ENCODE assay signal across 13 cellular contexts in the genomic region with DNA sequence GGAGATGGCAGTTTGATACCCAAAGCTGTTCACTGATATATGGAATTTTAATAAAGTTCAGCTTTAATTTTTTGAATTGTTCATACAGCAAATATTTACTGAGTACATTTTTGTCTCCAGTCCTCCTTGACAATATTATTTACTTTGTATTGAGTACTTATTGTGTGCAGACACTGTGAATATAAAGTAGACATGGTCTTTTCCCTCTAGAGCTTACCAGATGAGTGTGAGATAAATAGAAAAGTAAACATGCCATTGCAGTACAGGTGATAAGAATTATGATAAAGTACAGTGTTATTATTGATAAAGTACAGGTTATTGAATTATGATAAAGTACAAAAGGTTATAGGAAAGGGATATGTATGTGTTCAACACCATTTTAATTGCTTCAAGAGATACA. TPM values are rescaled to one million over a fixed set of nuclear protein-coding genes. Genes with fewer than 3 reads are reported as not detected.
DNase-seq lines count a peak whose midpoint lies in the region; ATAC-seq, FAIRE-seq and TF ChIP-seq lines count a peak whose summit lies in the region.
"Had no signal": no experiment of that assay in that cellular context is flagged by ENCODE, and none has a peak within 500 bp of the region (broad histone marks: within the 10 kb centered on the region; RNA-seq: fewer than 3 reads in every experiment).

No MANE protein-coding gene starts in this region.

- DNase-seq in BE2C (no peak), GM19239 (ENCODE audit: insufficient read length, low spot score) (no peak), WTC11 (ENCODE audit: low spot score) (no peak), thyroid gland (no peak), NCI-H128 (lab: John Stamatoyannopoulos, UW; ENCODE audit: unreplicated experiment) (no peak)
- no peak for DNase-seq in NK-92 treated with Interleukin-12 subunit alpha and Interleukin-12 subunit beta, amount 100 ng/mL, for 24 hours (lab: John Stamatoyannopoulos, UW)
- DNase-seq: colonic mucosa, NCI-H1417 treated with DMSO at 0.1 percent for 48 hours, posterior cingulate gyrus had no signal

- H3K4me1 ChIP-seq in BE2C (no peaks in the 10 kb centered on the region), iPS-20b (ENCODE audit: insufficient read depth, low read length) (peaks cover 6% of the 10 kb centered on the region; the same call in 1 of the 2 replicates), thyroid gland (peaks cover 15 to 27% of the 10 kb centered on the region in 2 donors)
- H3K4me1 ChIP-seq: colonic mucosa had no signal

- H3K27ac ChIP-seq in iPS-20b (ENCODE audit: low read length), result no peak overlapping the region
- H3K27ac ChIP-seq in thyroid gland, result no peak overlapping the region
- H3K27ac ChIP-seq: colonic mucosa had no signal

- H3K36me3 Mint-ChIP-seq in WTC11, result 0 out of 2 replicates have a peak, but pooled peaks cover 3% of the 10 kb centered on the region

- H3K4me3 Mint-ChIP-seq in WTC11, result peak overlapping the region; percentile 86

- TF ChIP-seq POLR2A in thyroid gland (IDR thresholded peaks at IDR 0.05), result no peak

- H3K9me3 ChIP-seq in BE2C, result no peaks in the 10 kb centered on the region
- H3K9me3 ChIP-seq in iPS-20b (ENCODE audit: insufficient read depth, low read depth, low read length), result no peaks in the 10 kb centered on the region
- H3K9me3 ChIP-seq in thyroid gland, result no peaks in the 10 kb centered on the region
- H3K9me3 ChIP-seq: colonic mucosa had no signal

- TF ChIP-seq CTCF in BE2C (IDR thresholded peaks at IDR 0.05; ENCODE audit: low read depth, low read length) (no peak), WTC11 (IDR thresholded peaks at IDR 0.05) (no peak), thyroid gland (IDR thresholded peaks at IDR 0.05) (no peak)

- H3K36me3 ChIP-seq in BE2C (peaks cover 6% of the 10 kb centered on the region), iPS-20b (ENCODE audit: insufficient read depth, low read depth, low read length) (peaks cover 5% of the 10 kb centered on the region; the same call in 1 of the 2 replicates), thyroid gland (no peaks in the 10 kb centered on the region)
- H3K36me3 ChIP-seq: colonic mucosa had no signal

- POLR2A ChIA-PET in WTC11 (lab: Charles Lee), result interaction anchor here (0.8 kb wide), 1 partner anchor 24 kb away, joined by 6 read pairs; no protein-coding TSS in a partner anchor

- H3K9me3 Mint-ChIP-seq in WTC11, result no peaks in the 10 kb centered on the region

- peak overlapping the region; percentile 97 for H3K4me3 ChIP-seq in BE2C (ENCODE audit: low read depth, low read length)
- H3K4me3 ChIP-seq in iPS-20b (ENCODE audit: low read length), result peak overlapping the region; percentile 94; the same call in 1 of the 2 replicates
- no peak overlapping the region for H3K4me3 ChIP-seq in thyroid gland (replicated peaks in 1 of 3)

- CTCF ChIA-PET in WTC11 (lab: Charles Lee), result interaction anchor here (1.5 kb wide), 1 partner anchor 20 kb away, joined by 6 read pairs; no protein-coding TSS in a partner anchor

- intact Hi-C loops in thyroid gland (cut with DNase I), result no loop called here

- peak; percentile 44 for FAIRE-seq in GM19239 (lab: Jason Lieb, UNC)
- FAIRE-seq: frontal cortex, GM12892 had no signal

- no peak overlapping the region for H3K9ac ChIP-seq in iPS-20b (ENCODE audit: low read depth, low read length)

- no peaks in the 10 kb centered on the region for H3K27me3 ChIP-seq in BE2C
- H3K27me3 ChIP-seq in iPS-20b (ENCODE audit: insufficient read depth, low read length), result no peaks in the 10 kb centered on the region
- no peaks in the 10 kb centered on the region for H3K27me3 ChIP-seq in thyroid gland
- H3K27me3 ChIP-seq: colonic mucosa had no signal

- peaks cover 18% of the 10 kb centered on the region for H3K4me1 Mint-ChIP-seq in WTC11

- no peak for ATAC-seq in WTC11
- no peak for ATAC-seq in HG02970 (IDR thresholded peaks at IDR 0.05; ENCODE audit: low FRiP score, unreplicated experiment)

- H3K27ac Mint-ChIP-seq in WTC11, result no peak overlapping the region

- no peaks in the 10 kb centered on the region for H3K27me3 Mint-ChIP-seq in WTC11 (ENCODE audit: low read depth)

TF ChIP-seq in WTC11, 78 proteins besides CTCF, POLR2A, EP300 and RAD21:
- TF ChIP-seq, protein P1, sequence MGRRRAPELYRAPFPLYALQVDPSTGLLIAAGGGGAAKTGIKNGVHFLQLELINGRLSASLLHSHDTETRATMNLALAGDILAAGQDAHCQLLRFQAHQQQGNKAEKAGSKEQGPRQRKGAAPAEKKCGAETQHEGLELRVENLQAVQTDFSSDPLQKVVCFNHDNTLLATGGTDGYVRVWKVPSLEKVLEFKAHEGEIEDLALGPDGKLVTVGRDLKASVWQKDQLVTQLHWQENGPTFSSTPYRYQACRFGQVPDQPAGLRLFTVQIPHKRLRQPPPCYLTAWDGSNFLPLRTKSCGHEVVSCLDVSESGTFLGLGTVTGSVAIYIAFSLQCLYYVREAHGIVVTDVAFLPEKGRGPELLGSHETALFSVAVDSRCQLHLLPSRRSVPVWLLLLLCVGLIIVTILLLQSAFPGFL (CRISPR knock-in tag; IDR thresholded peaks at IDR 0.05; ENCODE audit: borderline replicate concordance), result no peak
- no peak for TF ChIP-seq ZNF416 (CRISPR knock-in tag; IDR thresholded peaks at IDR 0.05)
- no peak for TF ChIP-seq JUN (CRISPR knock-in tag; IDR thresholded peaks at IDR 0.05)

RNA-seq across cellular contexts. Expression of a gene that starts 2.1 kb away (rescaled TPM):
- polyA plus RNA-seq in BE2C (2012; ENCODE audit: insufficient read depth, insufficient read length, low read depth), result 59.4 TPM
- 31.3 to 38.6 TPM (median 31.9 TPM) in 3 replicates for total RNA-seq in WTC11 (2021)
- total RNA-seq in thyroid gland, result 10 to 100 TPM; 56.3 to 74.4 (median 61.5) TPM

RNA-seq across cellular contexts. Expression of a gene that starts 2.6 kb away (rescaled TPM):
- polyA plus RNA-seq in BE2C (2012; ENCODE audit: insufficient read depth, insufficient read length, low read depth), result 5.9 TPM
- total RNA-seq in WTC11 (2021), result 20.3 to 28.9 TPM (median 28.8 TPM) in 3 replicates
- 10 to 100 TPM; 34.9 to 42.6 (median 42.3) TPM for total RNA-seq in thyroid gland

RNA-seq across cellular contexts. Expression of a gene that starts 60.0 kb away (rescaled TPM):
- polyA plus RNA-seq in BE2C (2012; ENCODE audit: insufficient read depth, insufficient read length, low read depth), result 3.9 TPM
- total RNA-seq in WTC11 (2021) (13.1 to 15.4 TPM (median 14.7 TPM) in 3 replicates), thyroid gland (10 to 100 TPM; 34.4 to 74.8 (median 63.9) TPM)

Comparison
In these comparisons a context has a peak if more than half of its experiments do, and no peak if none do; other contexts are left out.
1. H3K4me3 ChIP-seq: peak in BE2C (single experiment) and iPS-20b (single experiment); none in thyroid gland (0 of 3).